8 cellular contexts compared by ENCODE assay signal in genomic region chr21:44802396-44803153, GRCh38. TPM values are rescaled to one million over a fixed set of nuclear protein-coding genes. Genes with fewer than 3 reads are reported as not detected.
DNase-seq lines count a peak whose midpoint lies in the region; ATAC-seq and TF ChIP-seq lines count a peak whose summit lies in the region.

No MANE protein-coding gene starts in this region.

- no peak overlapping the region for H4K91ac ChIP-seq in neuronal stem cell (ENCODE audit: low read depth, low read length, poor library complexity)

- H2BK120ac ChIP-seq in neuronal stem cell (ENCODE audit: low read depth, low read length), result no peak overlapping the region

- peaks cover 0 to 3% of the 10 kb centered on the region in 2 donors for H3K9me3 ChIP-seq in neuronal stem cell (replicated peaks in 1 of 2; ENCODE audit: control insufficient read depth in 2 of 2, insufficient read depth in 1 of 2, low read depth in 1 of 2, low read length in 2 of 2)

- H3K4me3 ChIP-seq in AG09309 (ENCODE audit: control insufficient read depth, low read depth, low read length) (peak overlapping the region; percentile 82), epithelial cell of esophagus (ENCODE audit: low read length) (peak overlapping the region; percentile 89), neuronal stem cell (ENCODE audit: low read length in 2 of 2) (peak overlapping the region; percentile 85 to 99)

- no CpG with 5 or more reads among the region's 32 CpGs for WGBS in neuronal stem cell (ENCODE audit: extremely low coverage in 2 of 2, insufficient read length in 2 of 2, insufficient replicate concordance in 1 of 2), 2 donors

- DNase-seq in AG09309 (ENCODE audit: low read depth) (no peak), RPMI8226 (peak; percentile 40), epithelial cell of esophagus (ENCODE audit: low read depth) (peak; percentile 8), neuronal stem cell (ENCODE audit: low spot score) (no peak), GM13977 (ENCODE audit: low spot score) (no peak)
- no peak for DNase-seq in activated effector memory CD4-positive, alpha-beta T cell treated with anti-CD3 and anti-CD28 coated beads, Interleukin-2, amount 50 U/mL, for 16 hours

- no peaks in the 10 kb centered on the region for H3K27me3 ChIP-seq in neuronal stem cell (ENCODE audit: control insufficient read depth in 3 of 3, insufficient read depth in 3 of 3, low read depth in 1 of 3, low read length in 3 of 3)

- no peak overlapping the region for H3K27ac ChIP-seq in neuronal stem cell (replicated peaks; ENCODE audit: low read length)

- H3K4me2 ChIP-seq in neuronal stem cell (ENCODE audit: insufficient read depth, low read length, poor library complexity, severe bottlenecking), result peak overlapping the region; percentile 92

- H3K79me1 ChIP-seq in neuronal stem cell (ENCODE audit: low read depth, low read length), result peaks cover 8% of the 10 kb centered on the region

- H3K18ac ChIP-seq in neuronal stem cell (ENCODE audit: low read length), result peak overlapping the region; percentile 40

- H4K8ac ChIP-seq in neuronal stem cell (ENCODE audit: low read depth, low read length), result no peak overlapping the region

- H3K9ac ChIP-seq in neuronal stem cell (ENCODE audit: low read depth, low read length, poor library complexity), result peak overlapping the region; percentile 86

- ATAC-seq in GM19351 (IDR thresholded peaks at IDR 0.05; ENCODE audit: unreplicated experiment) (peak; percentile 12), HG02588 (IDR thresholded peaks at IDR 0.05; ENCODE audit: unreplicated experiment) (no peak)

- no peak overlapping the region for H3K23ac ChIP-seq in neuronal stem cell (ENCODE audit: low read depth, low read length, poor library complexity)

- H2BK5ac ChIP-seq in neuronal stem cell (ENCODE audit: low read length), result peak overlapping the region; percentile 8

- in situ Hi-C loops in GM13977 (cut with MboI; ENCODE audit: low pct_unique_long_range_greater_than_20kb, low sequenced_read_pairs, unreplicated experiment), result no loop called here

- H3K36me3 ChIP-seq in neuronal stem cell (replicated peaks in 1 of 2; ENCODE audit: control insufficient read depth in 2 of 2, insufficient read depth in 2 of 2, low read length in 2 of 2), result peaks cover 22 to 74% of the 10 kb centered on the region in 2 donors

- H3K4ac ChIP-seq in neuronal stem cell (ENCODE audit: low read length), result no peak overlapping the region

- H2BK12ac ChIP-seq in neuronal stem cell (ENCODE audit: low read length), result no peak overlapping the region

- no peak overlapping the region for H3K14ac ChIP-seq in neuronal stem cell (ENCODE audit: low read length)

- no peak overlapping the region for H2BK15ac ChIP-seq in neuronal stem cell (ENCODE audit: low read length)

- H2AFZ ChIP-seq in neuronal stem cell (ENCODE audit: low read length), result peak overlapping the region; percentile 98

- no peak for TF ChIP-seq CTCF in AG09309 (IDR thresholded peaks at IDR 0.05; ENCODE audit: control insufficient read depth, insufficient read depth, low read depth, low read length, missing control alignments)
- no peak for TF ChIP-seq CTCF in epithelial cell of esophagus (IDR thresholded peaks at IDR 0.05; ENCODE audit: insufficient read depth, low read depth, low read length, missing control alignments)
- no peak for TF ChIP-seq CTCF in GM13977 (IDR thresholded peaks at IDR 0.05; ENCODE audit: extremely low read depth, insufficient read depth, missing control alignments)

- peak overlapping the region; percentile 21 for H2AK5ac ChIP-seq in neuronal stem cell (ENCODE audit: low read depth, low read length)

- peaks cover 1 to 13% of the 10 kb centered on the region in 2 donors for H3K4me1 ChIP-seq in neuronal stem cell (ENCODE audit: control insufficient read depth in 2 of 2, insufficient read depth in 1 of 2, low read depth in 1 of 2, low read length in 2 of 2)

RNA-seq across cellular contexts. Expression of gene UBE2G2, which starts 1.0 kb away (rescaled TPM):
- 48.4 TPM for polyA plus RNA-seq in neuronal stem cell (2013, experiment 1 of 2)
- polyA plus RNA-seq in neuronal stem cell (2013, experiment 2 of 2), result 50.1 TPM

RNA-seq across cellular contexts. Expression of gene SUMO3, which starts 15.3 kb away (rescaled TPM):
- 216 TPM for polyA plus RNA-seq in neuronal stem cell (2013, experiment 1 of 2)
- polyA plus RNA-seq in neuronal stem cell (2013, experiment 2 of 2), result 212 TPM

Comparison
In these comparisons a context has a peak if more than half of its experiments do, and no peak if none do; other contexts are left out.
1. DNase-seq: peak in RPMI8226 (single experiment) and epithelial cell of esophagus (single experiment); none in AG09309 (single experiment), neuronal stem cell (single experiment), GM13977 (single experiment) and activated effector memory CD4-positive, alpha-beta T cell treated with anti-CD3 and anti-CD28 coated beads, Interleukin-2, amount 50 U/mL, for 16 hours (single experiment).
2. Peak in every context shown above with its lines, with median percentiles within 50 percentile points of each other: H3K4me3 ChIP-seq.